13 cellular contexts compared by ENCODE assay signal in the genomic region with DNA sequence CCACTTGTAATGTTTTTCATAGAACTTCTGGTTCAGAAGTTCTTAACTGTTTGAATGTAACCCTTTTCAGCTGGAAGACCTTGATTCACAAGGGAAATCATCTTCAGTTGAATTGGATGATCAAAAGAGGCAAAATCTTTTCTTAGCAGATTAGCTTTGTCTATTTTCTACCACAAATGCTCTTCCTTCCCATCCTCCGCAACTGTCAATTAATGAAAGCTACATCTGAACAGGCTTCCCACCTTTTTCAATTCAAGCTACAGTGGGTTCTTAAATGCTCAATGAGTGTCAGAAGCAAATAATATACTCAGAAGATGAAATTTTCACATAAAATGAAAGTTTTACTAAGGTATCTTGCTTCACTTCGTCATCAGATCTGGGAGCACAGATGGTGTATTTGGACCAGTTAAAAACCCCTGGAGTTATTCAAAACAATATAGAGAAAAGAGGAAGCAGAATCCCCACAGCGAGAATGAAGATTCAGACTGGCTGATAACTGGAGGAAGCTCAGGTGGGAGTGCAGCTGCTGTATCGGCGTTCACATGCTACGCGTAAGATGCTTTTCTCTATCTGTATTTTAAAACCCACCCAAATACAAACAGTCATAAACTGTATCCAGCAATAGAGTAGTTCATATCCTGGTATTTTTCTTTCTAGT. TPM values are rescaled to one million over a fixed set of nuclear protein-coding genes. Genes with fewer than 3 reads are reported as not detected.
DNase-seq lines count a peak whose midpoint lies in the region; ATAC-seq lines count a peak whose summit lies in the region.
"Had no signal": no experiment of that assay in that cellular context is flagged by ENCODE, and none has a peak within 500 bp of the region (broad histone marks: within the 10 kb centered on the region; RNA-seq: fewer than 3 reads in every experiment).

No MANE protein-coding gene starts in this region.

- peaks cover 51% of the 10 kb centered on the region for H3K36me3 ChIP-seq in MG63

- H3K9me3 ChIP-seq in T-helper 17 cell (ENCODE audit: control insufficient read depth, low read length, poor library complexity, severe bottlenecking) (no peaks in the 10 kb centered on the region), MG63 (no peaks in the 10 kb centered on the region)
- H3K9me3 ChIP-seq: stomach had no signal

- H3K27me3 Mint-ChIP-seq in T-helper 17 cell = no peaks in the 10 kb centered on the region
- H3K27me3 Mint-ChIP-seq: naive thymus-derived CD8-positive, alpha-beta T cell had no signal

- no peak overlapping the region for H3K27ac Mint-ChIP-seq in T-helper 17 cell

- H3K4me3 ChIP-seq in MG63 = no peak overlapping the region
- H3K4me3 ChIP-seq: SK-N-MC, stomach had no signal

- peaks cover 2% of the 10 kb centered on the region for H3K36me3 Mint-ChIP-seq in T-helper 17 cell (ENCODE audit: low read depth)

- peak overlapping the region; percentile 60 for H3K4me3 Mint-ChIP-seq in T-helper 17 cell

- DNase-seq in T-helper 17 cell (no peak), ecto neural progenitor cell (ENCODE audit: low spot score) (no peak), hippocampal formation (lab: John Stamatoyannopoulos, UW) (no peak), MG63 (no peak), SW480 (ENCODE audit: low spot score) (no peak)
- DNase-seq: GDM1; naive thymus-derived CD8-positive, alpha-beta T cell; NCI-H446; stomach had no signal

- H3K4me1 Mint-ChIP-seq in T-helper 17 cell = no peaks in the 10 kb centered on the region

- H3K27me3 ChIP-seq in MG63 = no peaks in the 10 kb centered on the region
- H3K27me3 ChIP-seq: stomach had no signal

- ATAC-seq in GM18499 (IDR thresholded peaks at IDR 0.05; ENCODE audit: insufficient read depth, unreplicated experiment) (peak; percentile 65), GM21526 (IDR thresholded peaks at IDR 0.05; ENCODE audit: low FRiP score, unreplicated experiment) (peak; percentile 75), HG03108 (IDR thresholded peaks at IDR 0.05; ENCODE audit: unreplicated experiment) (peak; percentile 65), T-helper 17 cell (no peak)
- ATAC-seq: naive thymus-derived CD8-positive, alpha-beta T cell had no signal

RNA-seq across cellular contexts. Expression of a gene that starts 19.4 kb away (rescaled TPM):
- total RNA-seq in T-helper 17 cell = 10 to 100 TPM; 11.9 to 12.5 TPM
- 11.9 and 14.0 TPM in 2 replicates for total RNA-seq in MG63 (2014; rRNA removed; shearing (Covaris generic); ENCODE audit: low replicate concordance)

RNA-seq across cellular contexts. Expression of a gene that starts 19.5 kb away (rescaled TPM):
- total RNA-seq in T-helper 17 cell = 1 to 10 TPM; 3.1 to 5.4 TPM
- 8.6 and 10.5 TPM in 2 replicates for total RNA-seq in MG63 (2014; rRNA removed; shearing (Covaris generic); ENCODE audit: low replicate concordance)
